ENCODE assay signal across 22 cellular contexts in the genomic region with DNA sequence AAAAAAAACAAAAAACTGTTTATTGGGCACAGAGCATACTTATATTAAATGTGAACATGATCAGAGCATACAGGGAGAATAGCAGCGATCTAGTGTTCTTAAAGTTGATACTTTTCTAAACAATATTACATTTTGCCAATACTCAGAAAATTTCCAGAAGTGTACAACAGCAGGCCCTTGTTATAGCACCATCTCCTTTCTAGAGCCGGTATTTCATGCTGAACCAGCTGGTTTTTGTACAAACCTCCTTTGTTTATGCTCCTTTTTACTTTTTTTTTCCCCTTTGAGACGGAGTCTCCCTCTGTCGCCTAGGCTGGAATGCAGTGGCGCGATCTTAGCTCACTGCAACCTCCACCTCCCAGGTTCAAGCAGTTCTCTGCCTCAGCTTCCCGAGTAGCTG.
DNase-seq lines count a peak whose midpoint lies in the region; ATAC-seq and TF ChIP-seq lines count a peak whose summit lies in the region.
"Had no signal": no experiment of that assay in that cellular context is flagged by ENCODE, and none has a peak within 500 bp of the region (broad histone marks: within the 10 kb centered on the region; RNA-seq: fewer than 3 reads in every experiment).

No MANE protein-coding gene starts in this region.

- H3K27me3 Mint-ChIP-seq in MCF 10A (ENCODE audit: insufficient read depth, unreplicated experiment) = no peaks in the 10 kb centered on the region
- H3K27me3 Mint-ChIP-seq in activated T-helper 1 cell treated with anti-CD3 and anti-CD28 coated beads, Interleukin-12 subunit alpha, Interleukin-12 subunit beta, Interleukin-2, Interleukin-4 antibody, amounts not matched to agents 30 ng/mL and 10 ng/mL and 1 ng/mL, durations not matched to agents 14 hours and 24 hours and 36 hours (ENCODE audit: insufficient read depth) = no peaks in the 10 kb centered on the region
- H3K27me3 Mint-ChIP-seq in immature natural killer cell (ENCODE audit: low read depth in 3 of 3) = no peaks in the 10 kb centered on the region

- H3K4me3 Mint-ChIP-seq in MCF 10A (ENCODE audit: unreplicated experiment) (no peak overlapping the region), immature natural killer cell (no peak overlapping the region)
- peak overlapping the region; percentile 64 for H3K4me3 Mint-ChIP-seq in activated T-helper 1 cell treated with anti-CD3 and anti-CD28 coated beads, Interleukin-12 subunit alpha, Interleukin-12 subunit beta, Interleukin-2, Interleukin-4 antibody, amounts not matched to agents 30 ng/mL and 10 ng/mL and 1 ng/mL, durations not matched to agents 14 hours and 24 hours and 36 hours

- TF ChIP-seq POLR2A in breast epithelium (IDR thresholded peaks at IDR 0.05) (no peak), testis (IDR thresholded peaks at IDR 0.05) (no peak)

- H3K4me1 Mint-ChIP-seq in MCF 10A (ENCODE audit: insufficient read depth, unreplicated experiment) = no peaks in the 10 kb centered on the region
- H3K4me1 Mint-ChIP-seq in activated T-helper 1 cell treated with anti-CD3 and anti-CD28 coated beads, Interleukin-12 subunit alpha, Interleukin-12 subunit beta, Interleukin-2, Interleukin-4 antibody, amounts not matched to agents 30 ng/mL and 10 ng/mL and 1 ng/mL, durations not matched to agents 14 hours and 24 hours and 36 hours (ENCODE audit: low read depth) = peaks cover 69% of the 10 kb centered on the region
- H3K4me1 Mint-ChIP-seq in immature natural killer cell = peaks cover 41 to 86% of the 10 kb centered on the region in 2 donors

- ATAC-seq in HG03039 (IDR thresholded peaks at IDR 0.05; ENCODE audit: unreplicated experiment) (no peak), psoas muscle (no peak)
- ATAC-seq: HCT116, mucosa of descending colon, Right ventricle myocardium inferior had no signal

- DNase-seq in breast epithelium (ENCODE audit: low spot score in 2 of 2) (no peak), MCF 10A (ENCODE audit: unreplicated experiment) (no peak), immature natural killer cell (no peak), testis (no peak), LoVo (ENCODE audit: low spot score) (no peak), psoas muscle (no peak)
- no peak for DNase-seq in activated T-helper 1 cell treated with anti-CD3 and anti-CD28 coated beads, Interleukin-12 subunit alpha, Interleukin-12 subunit beta, Interleukin-2, Interleukin-4 antibody, amounts not matched to agents 30 ng/mL and 10 ng/mL and 1 ng/mL, durations not matched to agents 14 hours and 24 hours and 36 hours (ENCODE audit: low spot score)
- DNase-seq: activated effector memory CD4-positive, alpha-beta T cell treated with anti-CD3 and anti-CD28 coated beads, Interleukin-2, amount 50 U/mL, for 16 hours; foreskin fibroblast; KBM-7; left colon; mucosa of descending colon; NCI-H1092; NCI-H526 treated with DMSO at 0.1 percent for 48 hours; nucleus accumbens; stimulated activated CD4-positive, alpha-beta T cell treated with anti-CD3 and anti-CD28 coated beads, Interleukin-15, amount 100 ng/mL, for 24 hours; upper lobe of left lung had no signal

- H3K4me1 ChIP-seq in breast epithelium = no peaks in the 10 kb centered on the region
- peaks cover 19% of the 10 kb centered on the region for H3K4me1 ChIP-seq in testis
- peaks cover 39% of the 10 kb centered on the region for H3K4me1 ChIP-seq in psoas muscle

- no peak overlapping the region for H3K4me3 ChIP-seq in breast epithelium
- no peak overlapping the region for H3K4me3 ChIP-seq in testis
- no peak overlapping the region for H3K4me3 ChIP-seq in psoas muscle
- H3K4me3 ChIP-seq: mucosa of descending colon, right atrium auricular region, upper lobe of left lung had no signal

- H3K27me3 ChIP-seq in breast epithelium (no peaks in the 10 kb centered on the region), testis (no peaks in the 10 kb centered on the region), psoas muscle (ENCODE audit: insufficient read depth in 3 of 3, low read length in 2 of 3) (no peaks in the 10 kb centered on the region)
- H3K27me3 ChIP-seq: right atrium auricular region, upper lobe of left lung had no signal

- H3K36me3 ChIP-seq in breast epithelium (no peaks in the 10 kb centered on the region), testis (ENCODE audit: low read depth, missing control alignments) (no peaks in the 10 kb centered on the region), psoas muscle (ENCODE audit: insufficient read depth in 1 of 2, low read depth in 1 of 2) (peaks cover 0 to 82% of the 10 kb centered on the region in 2 donors)

- H3K36me3 Mint-ChIP-seq in MCF 10A (ENCODE audit: insufficient read depth, unreplicated experiment) (peaks cover 60% of the 10 kb centered on the region), immature natural killer cell (peaks cover 4 to 32% (median 26%) of the 10 kb centered on the region in 3 donors)
- peaks cover 62% of the 10 kb centered on the region for H3K36me3 Mint-ChIP-seq in activated T-helper 1 cell treated with anti-CD3 and anti-CD28 coated beads, Interleukin-12 subunit alpha, Interleukin-12 subunit beta, Interleukin-2, Interleukin-4 antibody, amounts not matched to agents 30 ng/mL and 10 ng/mL and 1 ng/mL, durations not matched to agents 14 hours and 24 hours and 36 hours (ENCODE audit: low read depth)

- WGBS in testis, 2 donors = 59 to 67% methylated on average over 7 of the region's 7 CpGs
- 87 to 93% (median 87%) methylated on average over 7 of the region's 7 CpGs for WGBS in psoas muscle, 3 donors

- no peak for TF ChIP-seq CTCF in breast epithelium (IDR thresholded peaks at IDR 0.05)
- no peak for TF ChIP-seq CTCF in MCF 10A (IDR thresholded peaks at IDR 0.05; ENCODE audit: unreplicated experiment)
- TF ChIP-seq CTCF in testis (IDR thresholded peaks at IDR 0.05) = no peak
- TF ChIP-seq CTCF in psoas muscle (IDR thresholded peaks at IDR 0.05) = no peak

- no peaks in the 10 kb centered on the region for H3K9me3 Mint-ChIP-seq in MCF 10A (ENCODE audit: unreplicated experiment)
- H3K9me3 Mint-ChIP-seq in activated T-helper 1 cell treated with anti-CD3 and anti-CD28 coated beads, Interleukin-12 subunit alpha, Interleukin-12 subunit beta, Interleukin-2, Interleukin-4 antibody, amounts not matched to agents 30 ng/mL and 10 ng/mL and 1 ng/mL, durations not matched to agents 14 hours and 24 hours and 36 hours = no peaks in the 10 kb centered on the region
- no peaks in the 10 kb centered on the region for H3K9me3 Mint-ChIP-seq in immature natural killer cell

- no TSS peak for BruUV-seq in MCF 10A (replicated peaks; lab: Mats Ljungman, UMichigan)

- H3K27ac ChIP-seq in breast epithelium (peak overlapping the region; percentile 22 to 29), testis (peak overlapping the region; percentile 28 to 44), psoas muscle (no peak overlapping the region)
- H3K27ac ChIP-seq: VCaP had no signal

- CTCF ChIA-PET in MCF 10A (lab: Yijun Ruan, JAX) = no interaction called here

- POLR2A ChIA-PET in MCF 10A (lab: Yijun Ruan, JAX) = interaction anchor here (1.1 kb wide), 1 partner anchor 292 kb away, joined by 3 read pairs; no protein-coding TSS in a partner anchor

- H3K27ac Mint-ChIP-seq in MCF 10A (ENCODE audit: low read depth, unreplicated experiment) (no peak overlapping the region), immature natural killer cell (peak overlapping the region in 5 of 6 donors; percentile 22 to 77 (median 59))
- H3K27ac Mint-ChIP-seq in activated T-helper 1 cell treated with anti-CD3 and anti-CD28 coated beads, Interleukin-12 subunit alpha, Interleukin-12 subunit beta, Interleukin-2, Interleukin-4 antibody, amounts not matched to agents 30 ng/mL and 10 ng/mL and 1 ng/mL, durations not matched to agents 14 hours and 24 hours and 36 hours = peak overlapping the region; percentile 90

- intact Hi-C loops in breast epithelium (cut with DNase I; ENCODE audit: low total_unique reads) (no loop called here), MCF 10A (cut with micrococcal nuclease) (no loop called here), testis (cut with DNase I; ENCODE audit: low total_unique reads) (no loop called here), psoas muscle (cut with DNase I) (no loop called here)
- intact Hi-C loops in activated T-helper 1 cell treated with anti-CD3 and anti-CD28 coated beads, Interleukin-12 subunit alpha, Interleukin-12 subunit beta, Interleukin-2, Interleukin-4 antibody, amounts not matched to agents 30 ng/mL and 10 ng/mL and 1 ng/mL, durations not matched to agents 14 hours and 24 hours and 36 hours (cut with micrococcal nuclease) = loop anchor here (2.0 kb wide), 3 partner anchors 18 to 90 kb away; a partner anchor contains a TSS

- H3K9me3 ChIP-seq in breast epithelium (no peaks in the 10 kb centered on the region), testis (no peaks in the 10 kb centered on the region), psoas muscle (no peaks in the 10 kb centered on the region)
- H3K9me3 ChIP-seq: mucosa of descending colon, right atrium auricular region, upper lobe of left lung had no signal
